9 cellular contexts compared by ENCODE assay signal in the genomic region with DNA sequence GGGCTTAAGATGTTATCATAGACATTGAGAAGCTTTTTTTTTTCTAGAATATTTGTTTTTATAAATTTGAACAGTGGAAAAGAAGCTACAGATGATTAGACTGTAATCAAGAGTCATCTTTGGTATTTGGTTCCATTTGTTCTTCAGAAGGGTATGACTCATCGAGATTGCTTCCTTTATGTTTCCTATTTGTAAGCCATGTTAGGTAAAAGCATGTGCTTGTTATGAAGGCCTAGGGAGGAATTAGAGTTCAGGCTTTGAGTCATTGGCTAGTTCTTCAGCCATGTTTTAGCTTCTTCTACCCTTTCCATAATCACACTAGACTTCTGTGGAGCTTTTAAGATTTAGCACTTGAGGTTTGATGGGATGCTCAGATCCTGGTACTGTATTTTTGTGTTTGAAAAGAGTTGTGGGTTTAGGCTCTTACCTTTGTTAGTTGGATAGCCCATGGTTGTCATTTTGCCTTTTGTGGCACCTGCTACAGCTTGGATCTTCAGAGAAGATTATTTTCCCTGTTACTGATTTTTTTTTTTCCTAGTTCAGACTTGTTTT. TPM values are rescaled to one million over a fixed set of nuclear protein-coding genes. Genes with fewer than 3 reads are reported as not detected.
DNase-seq lines count a peak whose midpoint lies in the region; ATAC-seq and TF ChIP-seq lines count a peak whose summit lies in the region.
"Had no signal": no experiment of that assay in that cellular context is flagged by ENCODE, and none has a peak within 500 bp of the region (broad histone marks: within the 10 kb centered on the region; RNA-seq: fewer than 3 reads in every experiment).

No MANE protein-coding gene starts in this region.

- no peak overlapping the region for H3K9ac ChIP-seq in HCT116 (ENCODE audit: low read length)

- no peak overlapping the region for H3K4me3 ChIP-seq in AG04450 (ENCODE audit: low read depth, low read length)
- H3K4me3 ChIP-seq in HCT116 (replicated peaks in 1 of 2; ENCODE audit: low read depth in 1 of 2, low read length in 2 of 2) = no peak overlapping the region
- no peak overlapping the region for H3K4me3 ChIP-seq in kidney epithelial cell (ENCODE audit: low read depth, low read length)
- no peak overlapping the region for H3K4me3 ChIP-seq in MG63

- TF ChIP-seq CTCF in AG04450 (IDR thresholded peaks at IDR 0.05; ENCODE audit: low read depth, low read length) (no peak), HCT116 (IDR thresholded peaks at IDR 0.05 in 2 of 3, conservative IDR thresholded peaks at IDR 0.05 in 1 of 3; ENCODE audit: borderline replicate concordance in 1 of 3, insufficient read depth in 1 of 3, low read depth in 2 of 3, low read length in 2 of 3) (no peak), kidney epithelial cell (IDR thresholded peaks at IDR 0.05; ENCODE audit: insufficient read depth, low read length, poor library complexity, severe bottlenecking) (no peak), CD14-positive monocyte (IDR thresholded peaks at IDR 0.05) (no peak), GM13977 (IDR thresholded peaks at IDR 0.05; ENCODE audit: extremely low read depth, insufficient read depth, missing control alignments) (no peak)

- DNase-seq in AG04450 (ENCODE audit: low read depth, low spot score) (peak; percentile 74), HCT116 (ENCODE audit: low read depth, low spot score) (peak; percentile 22), kidney epithelial cell (ENCODE audit: low read depth) (peak; percentile 67), CD14-positive monocyte (ENCODE audit: low spot score) (no peak), MG63 (no peak), NCI-H2029 (lab: John Stamatoyannopoulos, UW) (no peak), GM13977 (ENCODE audit: low spot score) (no peak)
- DNase-seq in activated T-helper 2 cell treated with anti-CD3 and anti-CD28 coated beads, Interferon-gamma antibody, Interleukin-2, Interleukin-4, amounts not matched to agents 10 μg/mL and 5 μg/mL and 100 μg/mL, durations not matched to agents 14 hours and 24 hours and 36 hours (ENCODE audit: low spot score) = no peak
- DNase-seq: left cardiac atrium had no signal

- no peaks in the 10 kb centered on the region for H3K9me3 ChIP-seq in AG04450 (ENCODE audit: control insufficient read depth, insufficient read depth, low read length)
- no peaks in the 10 kb centered on the region for H3K9me3 ChIP-seq in HCT116 (ENCODE audit: control insufficient read depth in 1 of 2, insufficient read depth in 1 of 2, low read depth in 1 of 2, low read length in 2 of 2)
- H3K9me3 ChIP-seq in MG63 = no peaks in the 10 kb centered on the region

- intact Hi-C loops in HCT116 (cut with micrococcal nuclease) (no loop called here), CD14-positive monocyte (cut with micrococcal nuclease) (no loop called here)
- intact Hi-C loops in activated T-helper 2 cell treated with anti-CD3 and anti-CD28 coated beads, Interferon-gamma antibody, Interleukin-2, Interleukin-4, amounts not matched to agents 10 μg/mL and 5 μg/mL and 100 μg/mL, durations not matched to agents 14 hours and 24 hours and 36 hours (cut with micrococcal nuclease) = no loop called here

- peaks cover 83% of the 10 kb centered on the region for H3K36me3 Mint-ChIP-seq in activated T-helper 2 cell treated with anti-CD3 and anti-CD28 coated beads, Interferon-gamma antibody, Interleukin-2, Interleukin-4, amounts not matched to agents 10 μg/mL and 5 μg/mL and 100 μg/mL, durations not matched to agents 14 hours and 24 hours and 36 hours (ENCODE audit: low read depth)
- peaks cover 89 to 94% of the 10 kb centered on the region in 2 donors for H3K36me3 Mint-ChIP-seq in CD14-positive monocyte

- no TSS peak for BruUV-seq in HCT116 (replicated peaks; lab: Mats Ljungman, UMichigan)

- H3K4me2 ChIP-seq in HCT116 (ENCODE audit: low read length) = peak overlapping the region; percentile 23

- POLR2A ChIA-PET in AG04450 (lab: Yijun Ruan, JAX) = interaction anchor here (0.6 to 0.8 kb wide), 4 partner anchors 12 to 144 kb away, joined by 3 to 6 read pairs (median 4); no protein-coding TSS in a partner anchor
- POLR2A ChIA-PET in HCT116 (lab: Charles Lee) = no interaction called here

- H3K4me1 Mint-ChIP-seq in activated T-helper 2 cell treated with anti-CD3 and anti-CD28 coated beads, Interferon-gamma antibody, Interleukin-2, Interleukin-4, amounts not matched to agents 10 μg/mL and 5 μg/mL and 100 μg/mL, durations not matched to agents 14 hours and 24 hours and 36 hours (ENCODE audit: low read depth) = peaks cover 14% of the 10 kb centered on the region
- H3K4me1 Mint-ChIP-seq in CD14-positive monocyte = peaks cover 18% of the 10 kb centered on the region

- H3K36me3 ChIP-seq in HCT116 (ENCODE audit: control insufficient read depth in 1 of 2, insufficient read depth in 2 of 2, low read length in 2 of 2) (peaks cover 5 to 40% of the 10 kb centered on the region in 2 experiments; a peak in 1 of 4 replicates), kidney epithelial cell (ENCODE audit: control insufficient read depth, insufficient read depth, low read length) (no peaks in the 10 kb centered on the region), MG63 (peaks cover 85% of the 10 kb centered on the region)

- TF ChIP-seq RAD21 in HCT116 (IDR thresholded peaks at IDR 0.05; ENCODE audit: low read depth) = no peak

- no peak overlapping the region for H2AFZ ChIP-seq in HCT116 (ENCODE audit: low read depth, low read length, poor library complexity, severe bottlenecking)

- CTCF ChIA-PET in AG04450 (lab: Charles Lee) = interaction anchor here (0.6 to 1.7 kb wide), 5 partner anchors 25 to 184 kb away, joined by 3 to 5 read pairs (median 4); no protein-coding TSS in a partner anchor
- CTCF ChIA-PET in HCT116 (lab: Charles Lee) = no interaction called here

- no peak overlapping the region for H3K4me3 Mint-ChIP-seq in activated T-helper 2 cell treated with anti-CD3 and anti-CD28 coated beads, Interferon-gamma antibody, Interleukin-2, Interleukin-4, amounts not matched to agents 10 μg/mL and 5 μg/mL and 100 μg/mL, durations not matched to agents 14 hours and 24 hours and 36 hours (ENCODE audit: low read depth)
- no peak overlapping the region for H3K4me3 Mint-ChIP-seq in CD14-positive monocyte

- in situ Hi-C loops in GM13977 (cut with MboI; ENCODE audit: low pct_unique_long_range_greater_than_20kb, low sequenced_read_pairs, unreplicated experiment) = no loop called here

- H3K27ac Mint-ChIP-seq in activated T-helper 2 cell treated with anti-CD3 and anti-CD28 coated beads, Interferon-gamma antibody, Interleukin-2, Interleukin-4, amounts not matched to agents 10 μg/mL and 5 μg/mL and 100 μg/mL, durations not matched to agents 14 hours and 24 hours and 36 hours = peak overlapping the region; percentile 76
- peak overlapping the region in 1 of 7 donors; percentile 65 for H3K27ac Mint-ChIP-seq in CD14-positive monocyte

- H3K4me1 ChIP-seq in HCT116 (ENCODE audit: control insufficient read depth in 1 of 2, insufficient read depth in 2 of 2, low read length in 2 of 2) = peaks cover 34 to 45% of the 10 kb centered on the region in 2 experiments

- no peak for ATAC-seq in HCT116

- RAD21 ChIA-PET in HCT116 (lab: Charles Lee; ENCODE audit: low non-redundant PET in 1 of 2, low total read pairs in 2 of 2, uncharacterized antibody in 2 of 2, unreplicated experiment in 2 of 2) = no interaction called here

- no peak for TF ChIP-seq POLR2A in HCT116 (IDR thresholded peaks at IDR 0.05; ENCODE audit: borderline replicate concordance, extremely low read depth, insufficient read depth, insufficient read length)

- no peaks in the 10 kb centered on the region for H4K20me1 ChIP-seq in HCT116 (ENCODE audit: insufficient read depth)

- H3K9me2 ChIP-seq in HCT116 (ENCODE audit: insufficient read depth) = no peaks in the 10 kb centered on the region

- H3K27ac ChIP-seq in AG04450 (ENCODE audit: low read depth, low read length) (peak overlapping the region; percentile 84), HCT116 (ENCODE audit: low read depth, low read length) (no peak overlapping the region)

- H3K9me3 Mint-ChIP-seq in activated T-helper 2 cell treated with anti-CD3 and anti-CD28 coated beads, Interferon-gamma antibody, Interleukin-2, Interleukin-4, amounts not matched to agents 10 μg/mL and 5 μg/mL and 100 μg/mL, durations not matched to agents 14 hours and 24 hours and 36 hours = no peaks in the 10 kb centered on the region
- H3K9me3 Mint-ChIP-seq in CD14-positive monocyte = no peaks in the 10 kb centered on the region

- H3K27me3 ChIP-seq in AG04450 (ENCODE audit: control insufficient read depth, insufficient read depth, low read length) (no peaks in the 10 kb centered on the region), HCT116 (ENCODE audit: insufficient read depth, low read length) (no peaks in the 10 kb centered on the region), kidney epithelial cell (ENCODE audit: control insufficient read depth, insufficient read depth, low read length) (no peaks in the 10 kb centered on the region), MG63 (no peaks in the 10 kb centered on the region)

- no peaks in the 10 kb centered on the region for H3K79me2 ChIP-seq in HCT116 (ENCODE audit: insufficient read depth, low read length)

- H3K27me3 Mint-ChIP-seq in activated T-helper 2 cell treated with anti-CD3 and anti-CD28 coated beads, Interferon-gamma antibody, Interleukin-2, Interleukin-4, amounts not matched to agents 10 μg/mL and 5 μg/mL and 100 μg/mL, durations not matched to agents 14 hours and 24 hours and 36 hours (ENCODE audit: low read depth) = no peaks in the 10 kb centered on the region
- no peaks in the 10 kb centered on the region for H3K27me3 Mint-ChIP-seq in CD14-positive monocyte (ENCODE audit: low read depth in 3 of 3)

TF ChIP-seq in HCT116, 20 proteins besides CTCF, POLR2A, EP300 and RAD21 (continues in another document):
- TF ChIP-seq FOSL1 (IDR thresholded peaks at IDR 0.05; ENCODE audit: low read depth) = 0 out of 2 replicates have a peak, but pooled peaks have one; percentile 28
- peak; percentile 63; the same call in 1 of the 2 replicates for TF ChIP-seq SRF (IDR thresholded peaks at IDR 0.05; ENCODE audit: low read depth)
- TF ChIP-seq JUND (IDR thresholded peaks at IDR 0.05) = peak; percentile 24; the same call in 1 of the 2 replicates

RNA-seq across cellular contexts. Expression of a gene that starts 44.3 kb away (rescaled TPM):
- polyA plus RNA-seq in AG04450 (2011; rRNA removed) (10.0 and 14.8 TPM in 2 replicates), CD14-positive monocyte (10 to 100 TPM; 26.2 to 29.9 TPM)
- 13.2 and 14.4 TPM in 2 replicates for polyA minus RNA-seq in AG04450 (2011; rRNA and poly(A)+ RNA removed)
- total RNA-seq in HCT116 (2021; ENCODE audit: unreplicated experiment) (18.9 TPM), kidney epithelial cell (10.1 and 11.9 TPM in 2 replicates)
- 8.1 and 8.2 TPM in 2 replicates for polyA plus RNA-seq in HCT116 (2012)
- total RNA-seq in activated T-helper 2 cell treated with anti-CD3 and anti-CD28 coated beads, Interferon-gamma antibody, Interleukin-2, Interleukin-4, amounts not matched to agents 10 μg/mL and 5 μg/mL and 100 μg/mL, durations not matched to agents 14 hours and 24 hours and 36 hours = 44.5 and 45.6 TPM in 2 replicates
- 22.9 and 39.2 TPM in 2 replicates for total RNA-seq in MG63 (2014; rRNA removed; shearing (Covaris generic); ENCODE audit: low replicate concordance)

Comparison
In these comparisons a context has a peak if more than half of its experiments do, and no peak if none do; other contexts are left out.
1. DNase-seq: peak in AG04450 (single experiment), HCT116 (single experiment) and kidney epithelial cell (single experiment); none in activated T-helper 2 cell treated with anti-CD3 and anti-CD28 coated beads, Interferon-gamma antibody, Interleukin-2, Interleukin-4, amounts not matched to agents 10 μg/mL and 5 μg/mL and 100 μg/mL, durations not matched to agents 14 hours and 24 hours and 36 hours (single experiment), CD14-positive monocyte (single experiment), MG63 (single experiment), NCI-H2029 (single experiment) and GM13977 (single experiment).